ENCODE assay signal across 23 cellular contexts in the genomic region with DNA sequence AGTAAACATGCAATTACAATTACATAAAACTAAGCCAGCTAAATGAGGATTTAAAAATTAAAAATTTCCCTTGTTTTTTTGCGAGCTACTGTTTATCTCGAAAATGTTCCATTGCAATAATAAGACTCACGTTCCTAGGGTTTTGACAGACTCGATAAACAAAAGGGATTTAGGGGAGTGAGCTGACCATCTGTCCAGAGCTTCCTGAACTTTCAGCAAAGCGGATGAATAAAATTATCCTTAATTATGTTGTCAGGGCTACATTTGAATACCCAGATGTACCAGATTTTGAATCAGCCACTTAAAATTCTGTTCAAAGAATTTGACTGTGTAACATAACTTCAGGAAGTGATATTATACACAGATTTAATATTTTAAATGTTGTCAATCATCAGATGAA. TPM values are rescaled to one million over a fixed set of nuclear protein-coding genes. Genes with fewer than 3 reads are reported as not detected.
"Had no signal": no experiment of that assay in that cellular context is flagged by ENCODE, and none has a peak within 500 bp of the region (broad histone marks: within the 10 kb centered on the region; RNA-seq: fewer than 3 reads in every experiment).

No MANE protein-coding gene starts in this region.

- H3K36me3 Mint-ChIP-seq: activated CD4-positive, alpha-beta memory T cell treated with anti-CD3 and anti-CD28 coated beads for 36 hours; activated naive CD8-positive, alpha-beta T cell treated with anti-CD3 and anti-CD28 coated beads, Interleukin-2, amount 10 ng/mL, durations not matched to agents 7 days and 5 days; natural killer cell had no signal

- H3K9me3 Mint-ChIP-seq: activated CD4-positive, alpha-beta memory T cell treated with anti-CD3 and anti-CD28 coated beads for 36 hours; activated naive CD4-positive, alpha-beta T cell treated with anti-CD3 and anti-CD28 coated beads for 36 hours; activated naive CD8-positive, alpha-beta T cell treated with anti-CD3 and anti-CD28 coated beads, Interleukin-2, amount 10 ng/mL, durations not matched to agents 7 days and 5 days; activated T-cell treated with anti-CD3 and anti-CD28 coated beads, Interleukin-2, amount 50 U/mL, for 72 hours; natural killer cell; T-helper 2 cell treated with Interferon-gamma antibody and Interleukin-4, amounts not matched to agents 5 μg/mL and 100 μg/mL, for 36 hours; WTC11 had no signal

- H3K27ac Mint-ChIP-seq: activated CD4-positive, alpha-beta memory T cell treated with anti-CD3 and anti-CD28 coated beads for 36 hours; activated naive CD4-positive, alpha-beta T cell treated with anti-CD3 and anti-CD28 coated beads for 36 hours; activated naive CD8-positive, alpha-beta T cell treated with anti-CD3 and anti-CD28 coated beads, Interleukin-2, amount 10 ng/mL, durations not matched to agents 7 days and 5 days; activated T-cell treated with anti-CD3 and anti-CD28 coated beads, Interleukin-2, amount 50 U/mL, for 72 hours; natural killer cell; T-helper 2 cell treated with Interferon-gamma antibody and Interleukin-4, amounts not matched to agents 5 μg/mL and 100 μg/mL, for 36 hours; WTC11 had no signal

- H3K4me3 Mint-ChIP-seq: activated CD4-positive, alpha-beta memory T cell treated with anti-CD3 and anti-CD28 coated beads for 36 hours; activated naive CD4-positive, alpha-beta T cell treated with anti-CD3 and anti-CD28 coated beads for 36 hours; activated naive CD8-positive, alpha-beta T cell treated with anti-CD3 and anti-CD28 coated beads, Interleukin-2, amount 10 ng/mL, durations not matched to agents 7 days and 5 days; activated T-cell treated with anti-CD3 and anti-CD28 coated beads, Interleukin-2, amount 50 U/mL, for 72 hours; natural killer cell; T-helper 2 cell treated with Interferon-gamma antibody and Interleukin-4, amounts not matched to agents 5 μg/mL and 100 μg/mL, for 36 hours; WTC11 had no signal

- DNase-seq: activated CD4-positive, alpha-beta memory T cell treated with anti-CD3 and anti-CD28 coated beads for 36 hours; activated effector memory CD4-positive, alpha-beta T cell treated with Interleukin-2 at 50 U/mL for 16 hours; activated naive CD4-positive, alpha-beta T cell treated with anti-CD3 and anti-CD28 coated beads for 36 hours; activated naive CD8-positive, alpha-beta T cell treated with anti-CD3 and anti-CD28 coated beads, Interleukin-2, amount 10 ng/mL, durations not matched to agents 7 days and 5 days; activated T-cell treated with anti-CD3 and anti-CD28 coated beads, Interleukin-2, amount 50 U/mL, for 72 hours; amniotic stem cell; cerebellar nuclear complex; cortex of kidney; erythroblast; foreskin keratinocyte; glutamatergic neuron; left ventricle myocardium inferior; mammary epithelial cell; midbrain; natural killer cell; sigmoid colon; stimulated activated CD4-positive, alpha-beta T cell treated with anti-CD3 and anti-CD28 coated beads, Interleukin-4, amount 100 ng/mL, for 1 hour; stimulated activated naive CD4-positive, alpha-beta T cell; testis; trophoblast cell had no signal

- ATAC-seq: activated T-cell treated with anti-CD3 and anti-CD28 coated beads, Interleukin-2, amount 50 U/mL, for 72 hours; foreskin keratinocyte; natural killer cell; WTC11 had no signal

RNA-seq across cellular contexts. Expression of gene CPVL, which starts 29.5 kb away (rescaled TPM):
- total RNA-seq: activated CD4-positive, alpha-beta memory T cell treated with anti-CD3 and anti-CD28 coated beads for 36 hours; activated naive CD4-positive, alpha-beta T cell treated with anti-CD3 and anti-CD28 coated beads for 36 hours; bronchial epithelial cell; mammary epithelial cell had no signal
